16 cellular contexts compared by ENCODE assay signal in genomic region chr14:81474685-81475324, GRCh38. TPM values are rescaled to one million over a fixed set of nuclear protein-coding genes. Genes with fewer than 3 reads are reported as not detected.
DNase-seq lines count a peak whose midpoint lies in the region; ATAC-seq and TF ChIP-seq lines count a peak whose summit lies in the region.
"Had no signal": no experiment of that assay in that cellular context is flagged by ENCODE, and none has a peak within 500 bp of the region (broad histone marks: within the 10 kb centered on the region; RNA-seq: fewer than 3 reads in every experiment).

No MANE protein-coding gene starts in this region.

- intact Hi-C loops in activated naive CD4-positive, alpha-beta T cell treated with anti-CD3 and anti-CD28 coated beads for 36 hours (cut with micrococcal nuclease), result loop anchor here (1.0 kb wide), 6 partner anchors 11 to 254 kb away; partner anchors contain the start of gene SEL1L
- intact Hi-C loops in PC-9 (cut with micrococcal nuclease; ENCODE audit: unreplicated experiment) (no loop called here), dorsolateral prefrontal cortex (cut with DNase I) (no loop called here)

- H3K9ac ChIP-seq in OCI-LY3 (ENCODE audit: low read length), result peak overlapping the region; percentile 52
- H3K9ac ChIP-seq: GM23248 had no signal

- H3K36me3 ChIP-seq in OCI-LY3 (replicated peaks; ENCODE audit: low read depth, low read length) (peaks cover 48% of the 10 kb centered on the region), PC-9 (ENCODE audit: low read depth) (peaks cover 5% of the 10 kb centered on the region; the same call in 1 of the 2 replicates)

- peaks cover 24% of the 10 kb centered on the region for H3K36me3 Mint-ChIP-seq in activated naive CD4-positive, alpha-beta T cell treated with anti-CD3 and anti-CD28 coated beads for 36 hours (ENCODE audit: low read depth)
- H3K36me3 Mint-ChIP-seq in central memory CD8-positive, alpha-beta T cell (ENCODE audit: insufficient read depth), result peaks cover 32% of the 10 kb centered on the region

- peaks cover 56% of the 10 kb centered on the region for H3K4me1 Mint-ChIP-seq in activated naive CD4-positive, alpha-beta T cell treated with anti-CD3 and anti-CD28 coated beads for 36 hours (ENCODE audit: low read depth)
- H3K4me1 Mint-ChIP-seq in central memory CD8-positive, alpha-beta T cell, result peaks cover 21% of the 10 kb centered on the region
- peaks cover 68% of the 10 kb centered on the region for H3K4me1 Mint-ChIP-seq in stimulated activated naive CD8-positive, alpha-beta T cell treated with anti-CD3 and anti-CD28 coated beads, Interleukin-15, amount 100 ng/mL, for 72 hours

- no peaks in the 10 kb centered on the region for H3F3A ChIP-seq in PC-9 (ENCODE audit: insufficient read depth, low read depth)

- TF ChIP-seq CTCF in OCI-LY3 (IDR thresholded peaks at IDR 0.05; ENCODE audit: low read depth, low read length) (no peak), PC-9 (conservative IDR thresholded peaks at IDR 0.05) (no peak), dorsolateral prefrontal cortex (IDR thresholded peaks at IDR 0.05 in 54 of 56, conservative IDR thresholded peaks at IDR 0.05 in 2 of 56; ENCODE audit: low read depth in 1 of 56, partially characterized antibody in 56 of 56) (no peak)

- no peaks in the 10 kb centered on the region for H3K27me3 ChIP-seq in OCI-LY3 (ENCODE audit: low read depth, low read length)
- no peaks in the 10 kb centered on the region for H3K27me3 ChIP-seq in PC-9 (ENCODE audit: insufficient read depth, low read depth)
- no peaks in the 10 kb centered on the region for H3K27me3 ChIP-seq in dorsolateral prefrontal cortex
- H3K27me3 ChIP-seq: left lung had no signal

- H2AFZ ChIP-seq in OCI-LY3 (ENCODE audit: low read depth, low read length), result no peak overlapping the region
- no peak overlapping the region for H2AFZ ChIP-seq in PC-9
- H2AFZ ChIP-seq: GM23248 had no signal

- H3K4me1 ChIP-seq in OCI-LY3 (ENCODE audit: low read length), result peaks cover 66% of the 10 kb centered on the region
- H3K4me1 ChIP-seq in PC-9 (replicated peaks; ENCODE audit: insufficient read depth), result no peaks in the 10 kb centered on the region
- H3K4me1 ChIP-seq: left lung had no signal

- CTCF ChIA-PET in activated naive CD4-positive, alpha-beta T cell treated with anti-CD3 and anti-CD28 coated beads for 36 hours (lab: Charles Lee), result interaction anchor here (0.6 kb wide), 1 partner anchor 47 kb away, joined by 3 read pairs; no protein-coding TSS in a partner anchor
- CTCF ChIA-PET in PC-9 (lab: Charles Lee), result no interaction called here

- H4K20me1 ChIP-seq in OCI-LY3 (ENCODE audit: insufficient read depth, low read length), result no peaks in the 10 kb centered on the region
- H4K20me1 ChIP-seq in PC-9 (ENCODE audit: insufficient read depth), result no peaks in the 10 kb centered on the region

- BruUV-seq in PC-9 (replicated peaks; lab: Mats Ljungman, UMichigan), result no TSS peak

- peak overlapping the region; percentile 55 for H3K4me3 Mint-ChIP-seq in activated naive CD4-positive, alpha-beta T cell treated with anti-CD3 and anti-CD28 coated beads for 36 hours
- peak overlapping the region; percentile 72 for H3K4me3 Mint-ChIP-seq in central memory CD8-positive, alpha-beta T cell
- peak overlapping the region; percentile 71 to 72 for H3K4me3 Mint-ChIP-seq in stimulated activated naive CD8-positive, alpha-beta T cell treated with anti-CD3 and anti-CD28 coated beads, Interleukin-15, amount 100 ng/mL, for 72 hours

- no peak for DNase-seq in activated naive CD4-positive, alpha-beta T cell treated with anti-CD3 and anti-CD28 coated beads for 36 hours
- no peak for DNase-seq in activated naive CD4-positive, alpha-beta T cell treated with Interleukin-2 at 50 U/mL for 16 hours
- DNase-seq in central memory CD8-positive, alpha-beta T cell (ENCODE audit: low spot score in 2 of 2), result no peak
- DNase-seq in stimulated activated naive CD8-positive, alpha-beta T cell treated with anti-CD3 and anti-CD28 coated beads, Interleukin-15, amount 100 ng/mL, for 72 hours, result no peak
- no peak for DNase-seq in PC-9
- DNase-seq in dorsolateral prefrontal cortex, result no peak
- no peak for DNase-seq in NCI-H2171 treated with DMSO at 0.1 percent for 48 hours (lab: John Stamatoyannopoulos, UW)
- DNase-seq: activated effector memory CD4-positive, alpha-beta T cell treated with Interleukin-2 at 50 U/mL for 16 hours; effector CD4-positive, alpha-beta T cell; GM23248; left lung; NCI-H1694 treated with DMSO at 0.1 percent for 48 hours; NCI-H524 treated with DMSO at 0.1 percent for 48 hours; SW 1271 had no signal

- H3K9me3 Mint-ChIP-seq in activated naive CD4-positive, alpha-beta T cell treated with anti-CD3 and anti-CD28 coated beads for 36 hours, result no peaks in the 10 kb centered on the region
- H3K9me3 Mint-ChIP-seq in central memory CD8-positive, alpha-beta T cell, result no peaks in the 10 kb centered on the region
- no peaks in the 10 kb centered on the region for H3K9me3 Mint-ChIP-seq in stimulated activated naive CD8-positive, alpha-beta T cell treated with anti-CD3 and anti-CD28 coated beads, Interleukin-15, amount 100 ng/mL, for 72 hours

- H3K79me2 ChIP-seq in OCI-LY3 (ENCODE audit: low read length), result no peaks in the 10 kb centered on the region
- no peaks in the 10 kb centered on the region for H3K79me2 ChIP-seq in PC-9 (ENCODE audit: low read depth)

- POLR2A ChIA-PET in PC-9 (lab: Charles Lee; ENCODE audit: unreplicated experiment), result no interaction called here

- peak overlapping the region; percentile 52 for H3K4me3 ChIP-seq in OCI-LY3 (ENCODE audit: low read length)
- no peak overlapping the region for H3K4me3 ChIP-seq in PC-9
- no peak overlapping the region for H3K4me3 ChIP-seq in dorsolateral prefrontal cortex
- H3K4me3 ChIP-seq: GM23248, left lung, thoracic aorta had no signal

- no peaks in the 10 kb centered on the region for H3K9me2 ChIP-seq in PC-9 (ENCODE audit: insufficient read depth)

- H3K9me3 ChIP-seq in OCI-LY3 (ENCODE audit: insufficient read depth, low read length), result no peaks in the 10 kb centered on the region
- no peaks in the 10 kb centered on the region for H3K9me3 ChIP-seq in PC-9 (ENCODE audit: insufficient read depth, low read depth)
- H3K9me3 ChIP-seq: left lung, thoracic aorta had no signal

- no peaks in the 10 kb centered on the region for H3K27me3 Mint-ChIP-seq in activated naive CD4-positive, alpha-beta T cell treated with anti-CD3 and anti-CD28 coated beads for 36 hours (ENCODE audit: low read depth)
- no peaks in the 10 kb centered on the region for H3K27me3 Mint-ChIP-seq in central memory CD8-positive, alpha-beta T cell
- H3K27me3 Mint-ChIP-seq in stimulated activated naive CD8-positive, alpha-beta T cell treated with anti-CD3 and anti-CD28 coated beads, Interleukin-15, amount 100 ng/mL, for 72 hours, result no peaks in the 10 kb centered on the region

- H3K27ac Mint-ChIP-seq in activated naive CD4-positive, alpha-beta T cell treated with anti-CD3 and anti-CD28 coated beads for 36 hours, result peak overlapping the region; percentile 92
- peak overlapping the region; percentile 93 for H3K27ac Mint-ChIP-seq in central memory CD8-positive, alpha-beta T cell (ENCODE audit: low read depth)
- H3K27ac Mint-ChIP-seq in stimulated activated naive CD8-positive, alpha-beta T cell treated with anti-CD3 and anti-CD28 coated beads, Interleukin-15, amount 100 ng/mL, for 72 hours, result peak overlapping the region; percentile 84 to 88

- H3K4me2 ChIP-seq in OCI-LY3 (ENCODE audit: low read length), result peak overlapping the region; percentile 78
- H3K4me2 ChIP-seq in PC-9, result no peak overlapping the region

- H3K27ac ChIP-seq in OCI-LY3 (ENCODE audit: low read length), result peak overlapping the region; percentile 93
- H3K27ac ChIP-seq in PC-9, result no peak overlapping the region
- H3K27ac ChIP-seq in dorsolateral prefrontal cortex, result peak overlapping the region in 2 of 59 donors; percentile 7 to 10
- H3K27ac ChIP-seq: GM23248, left lung, thoracic aorta had no signal

- ATAC-seq in central memory CD8-positive, alpha-beta T cell (replicated peaks; ENCODE audit: extremely low read depth, poor library complexity, severe bottlenecking), result peak; percentile 57
- ATAC-seq in stimulated activated naive CD8-positive, alpha-beta T cell treated with anti-CD3 and anti-CD28 coated beads, Interleukin-15, amount 100 ng/mL, for 72 hours, result no peak
- ATAC-seq: left lung had no signal

RNA-seq across cellular contexts. Expression of gene SEL1L, which starts 58.8 kb away (rescaled TPM):
- 10 to 100 TPM; 40.5 to 41.2 TPM for total RNA-seq in activated naive CD4-positive, alpha-beta T cell treated with anti-CD3 and anti-CD28 coated beads for 36 hours
- 14.6 and 17.4 TPM in 2 replicates for total RNA-seq in PC-9 (2021)
- 100 to 1,000 TPM in 3 of 120 experiments, 10 to 100 TPM in 117; 43.9 to 104 (median 80.9) TPM for total RNA-seq in dorsolateral prefrontal cortex
